Comparison of ENCODE assay signal across 21 cellular contexts in the genomic region with DNA sequence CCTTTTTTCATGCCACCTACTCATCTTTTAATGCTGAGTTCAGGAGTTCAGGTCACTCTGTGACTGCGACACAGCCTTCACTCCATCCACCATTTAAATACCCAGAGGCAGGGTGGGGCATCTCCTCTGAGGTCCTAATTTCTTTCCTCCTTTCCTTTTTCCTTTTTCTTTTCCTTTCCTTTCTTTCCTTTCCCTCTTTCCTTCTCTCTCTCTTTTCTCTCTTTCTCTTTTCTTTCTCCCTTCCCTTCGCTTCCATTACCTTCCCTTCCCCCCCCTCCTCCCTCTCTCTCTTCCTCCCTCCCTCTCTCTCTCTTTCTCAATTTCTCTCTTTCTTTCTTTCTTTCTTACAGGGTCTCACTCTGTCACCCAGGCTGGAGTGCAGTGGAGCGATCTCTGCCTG.
DNase-seq lines count a peak whose midpoint lies in the region; ATAC-seq, FAIRE-seq and TF ChIP-seq lines count a peak whose summit lies in the region.
"Had no signal": no experiment of that assay in that cellular context is flagged by ENCODE, and none has a peak within 500 bp of the region (broad histone marks: within the 10 kb centered on the region; RNA-seq: fewer than 3 reads in every experiment).

No MANE protein-coding gene starts in this region.

- H3K79me1 ChIP-seq in IMR-90 (ENCODE audit: low read depth in 1 of 2, low read length in 2 of 2), result peaks cover 0 to 14% of the 10 kb centered on the region in 2 experiments; a peak in 3 of 4 replicates

- no peaks in the 10 kb centered on the region for H3K36me3 ChIP-seq in IMR-90 (ENCODE audit: control insufficient read depth, insufficient read depth, low read length)
- H3K36me3 ChIP-seq in endothelial cell of umbilical vein (ENCODE audit: control insufficient read depth in 2 of 2, extremely low read depth in 1 of 2, insufficient read depth in 2 of 2, low read length in 2 of 2), result no peaks in the 10 kb centered on the region

- BruUV-seq in IMR-90 (replicated peaks; lab: Mats Ljungman, UMichigan) (no TSS peak), endothelial cell of umbilical vein (replicated peaks; lab: Mats Ljungman, UMichigan) (no TSS peak)

- DNase-seq in IMR-90 (no peak), endothelial cell of umbilical vein (ENCODE audit: low read depth, low spot score) (no peak), mesothelial cell of epicardium (ENCODE audit: low spot score in 2 of 2, unreplicated experiment in 2 of 2) (no peak), HK-2 (ENCODE audit: unreplicated experiment) (no peak), dedifferentiated amniotic fluid mesenchymal stem cell (ENCODE audit: extremely low spot score) (no peak), LoVo (ENCODE audit: low spot score) (no peak)
- DNase-seq: C1 segment of cervical spinal cord; CD4-positive, alpha-beta memory T cell; COR-L47; NCI-H1048; NCI-H1417 treated with DMSO at 0.1 percent for 48 hours; NCI-H1694 treated with DMSO at 0.1 percent for 48 hours; NCI-H2081; NCI-H226; NCI-H510A; NCI-H69 had no signal

- H3K27me3 ChIP-seq in IMR-90 (ENCODE audit: control insufficient read depth, insufficient read depth, low read length) (no peaks in the 10 kb centered on the region), endothelial cell of umbilical vein (ENCODE audit: control insufficient read depth in 2 of 2, insufficient read depth in 2 of 2, low read length in 2 of 2) (no peaks in the 10 kb centered on the region)

- TF ChIP-seq CTCF in IMR-90 (conservative IDR thresholded peaks at IDR 0.05; ENCODE audit: low read depth, low read length), result no peak
- no peak for TF ChIP-seq CTCF in endothelial cell of umbilical vein (IDR thresholded peaks at IDR 0.05; ENCODE audit: extremely low read depth in 1 of 2, insufficient read depth in 1 of 2, low read depth in 1 of 2, low read length in 2 of 2)
- TF ChIP-seq CTCF in mesothelial cell of epicardium (IDR thresholded peaks at IDR 0.05; ENCODE audit: unreplicated experiment), result no peak

- peak overlapping the region; percentile 6 to 88; a peak in 3 of 4 replicates for H4K8ac ChIP-seq in IMR-90 (ENCODE audit: low read depth in 2 of 2, low read length in 2 of 2)

- CTCF ChIA-PET in IMR-90 (lab: Yijun Ruan, JAX), result no interaction called here
- CTCF ChIA-PET in endothelial cell of umbilical vein (lab: Charles Lee), result interaction anchor here (1.6 kb wide), 1 partner anchor 23 kb away, joined by 3 read pairs; no protein-coding TSS in a partner anchor

- H2BK15ac ChIP-seq in IMR-90 (ENCODE audit: low read depth, low read length), result peak overlapping the region; percentile 96; the same call in 2 of the 3 replicates

- 80 to 100% methylated on average over 1 to 2 of the region's 3 CpGs for WGBS in IMR-90 (ENCODE audit: extremely low coverage in 2 of 2, insufficient read length in 1 of 2), 2 experiments

- H3K4me2 ChIP-seq in IMR-90 (ENCODE audit: low read depth, low read length) (no peak overlapping the region), endothelial cell of umbilical vein (ENCODE audit: insufficient read depth, low read length) (no peak overlapping the region)
- H3K4me2 ChIP-seq: KMS-11 had no signal

- peak overlapping the region; percentile 91 for H2BK120ac ChIP-seq in IMR-90 (ENCODE audit: low read depth, low read length)

- no peaks in the 10 kb centered on the region for H3K27me3 Mint-ChIP-seq in mesothelial cell of epicardium (ENCODE audit: low read depth)

- ATAC-seq in IMR-90 (ENCODE audit: low read depth), result no peak
- no peak for ATAC-seq in GM18868 (IDR thresholded peaks at IDR 0.05; ENCODE audit: unreplicated experiment)

- TF ChIP-seq POLR2A in IMR-90 (IDR thresholded peaks at IDR 0.05; ENCODE audit: low read depth, low read length) (no peak), endothelial cell of umbilical vein (IDR thresholded peaks at IDR 0.05; ENCODE audit: low read depth, low read length) (no peak)

- H3K9me1 ChIP-seq in IMR-90 (ENCODE audit: insufficient read depth, low read length) (peaks cover 12% of the 10 kb centered on the region), endothelial cell of umbilical vein (replicated peaks; ENCODE audit: control insufficient read depth, extremely low read depth, insufficient read depth, low read length) (no peaks in the 10 kb centered on the region)

- H3K4me1 ChIP-seq in IMR-90 (ENCODE audit: control insufficient read depth, insufficient read depth, low read length) (peaks cover 22% of the 10 kb centered on the region), endothelial cell of umbilical vein (ENCODE audit: control insufficient read depth, extremely low read depth, insufficient read depth, low read length) (peaks cover 27% of the 10 kb centered on the region)

- peak; percentile 26 for FAIRE-seq in endothelial cell of umbilical vein (lab: Jason Lieb, UNC)
- FAIRE-seq: G401.6, H54 had no signal

- H3K27ac ChIP-seq in IMR-90 (ENCODE audit: insufficient read depth, low read length) (no peak overlapping the region), endothelial cell of umbilical vein (ENCODE audit: insufficient read depth, low read depth, low read length) (no peak overlapping the region)
- H3K27ac ChIP-seq: KMS-11, RWPE1 had no signal

- H4K20me1 ChIP-seq in IMR-90 (ENCODE audit: insufficient read depth, low read length) (no peaks in the 10 kb centered on the region), endothelial cell of umbilical vein (replicated peaks; ENCODE audit: control insufficient read depth, extremely low read depth, insufficient read depth, low read length) (no peaks in the 10 kb centered on the region)

- H3K18ac ChIP-seq in IMR-90 (ENCODE audit: low read depth, low read length), result peak overlapping the region; percentile 19

- H3K79me2 ChIP-seq in endothelial cell of umbilical vein (ENCODE audit: control insufficient read depth, insufficient read depth, low read length), result no peaks in the 10 kb centered on the region

- H3K4me3 ChIP-seq in IMR-90 (ENCODE audit: insufficient read depth, low read depth, low read length) (no peak overlapping the region), endothelial cell of umbilical vein (replicated peaks in 1 of 3; ENCODE audit: insufficient read depth in 1 of 3, low read depth in 1 of 3, low read length in 3 of 3) (no peak overlapping the region)

- H2BK20ac ChIP-seq in IMR-90 (ENCODE audit: low read depth, low read length), result peak overlapping the region; percentile 91

- no peak overlapping the region for H3K56ac ChIP-seq in IMR-90 (ENCODE audit: extremely low read depth, insufficient read depth, low read length)

- peak overlapping the region; percentile 53 for H3K27ac Mint-ChIP-seq in mesothelial cell of epicardium
- H3K27ac Mint-ChIP-seq: CD4-positive, alpha-beta memory T cell had no signal

- no peaks in the 10 kb centered on the region for H3K36me3 Mint-ChIP-seq in mesothelial cell of epicardium
- H3K36me3 Mint-ChIP-seq: CD4-positive, alpha-beta memory T cell had no signal

- H2AFZ ChIP-seq in IMR-90 (replicated peaks; ENCODE audit: low read length, poor library complexity), result peak overlapping the region; percentile 73
- H2AFZ ChIP-seq in endothelial cell of umbilical vein (ENCODE audit: low read depth, low read length), result peak overlapping the region; percentile 4

- in situ Hi-C loops in IMR-90 (cut with MboI; ENCODE audit: low sequenced_read_pairs), result no loop called here

- H3K9me3 ChIP-seq in IMR-90 (ENCODE audit: control insufficient read depth, insufficient read depth, low read length) (no peaks in the 10 kb centered on the region), endothelial cell of umbilical vein (replicated peaks; ENCODE audit: control insufficient read depth, insufficient read depth, low read length) (no peaks in the 10 kb centered on the region)

- no peak for TF ChIP-seq RAD21 in IMR-90 (IDR thresholded peaks at IDR 0.05; ENCODE audit: low read length)

- POLR2A ChIA-PET in IMR-90 (lab: Charles Lee; ENCODE audit: unreplicated experiment) (no interaction called here), endothelial cell of umbilical vein (lab: Charles Lee) (no interaction called here)

- H3K9ac ChIP-seq in IMR-90 (ENCODE audit: low read depth, low read length) (no peak overlapping the region), endothelial cell of umbilical vein (replicated peaks; ENCODE audit: extremely low read depth, insufficient read depth, low read length) (no peak overlapping the region)
- H3K9ac ChIP-seq: KMS-11 had no signal

- peak overlapping the region; percentile 94 for H3K14ac ChIP-seq in IMR-90 (replicated peaks; ENCODE audit: low read depth, low read length)

- peak overlapping the region; percentile 87 for H4K91ac ChIP-seq in IMR-90 (ENCODE audit: insufficient read depth, low read depth, low read length)

- peak overlapping the region; percentile 70 for H4K5ac ChIP-seq in IMR-90 (ENCODE audit: low read depth, low read length)

- no peak overlapping the region for H2AK9ac ChIP-seq in IMR-90 (replicated peaks; ENCODE audit: low read depth, low read length, poor library complexity)

- peaks cover 8% of the 10 kb centered on the region for H3K9me3 Mint-ChIP-seq in mesothelial cell of epicardium
- H3K9me3 Mint-ChIP-seq: CD4-positive, alpha-beta memory T cell had no signal

- H3K4me3 Mint-ChIP-seq in mesothelial cell of epicardium, result no peak overlapping the region
- H3K4me3 Mint-ChIP-seq: CD4-positive, alpha-beta memory T cell had no signal

- H2BK5ac ChIP-seq in IMR-90 (ENCODE audit: low read depth, low read length, poor library complexity, severe bottlenecking), result peak overlapping the region; percentile 18

- peaks cover 20% of the 10 kb centered on the region for H3K4me1 Mint-ChIP-seq in mesothelial cell of epicardium
- H3K4me1 Mint-ChIP-seq: CD4-positive, alpha-beta memory T cell had no signal

- H3K23ac ChIP-seq in IMR-90 (ENCODE audit: low read depth, low read length), result peak overlapping the region; percentile 80; the same call in 1 of the 2 replicates

- dilution Hi-C loops in IMR-90 (cut with HindIII; ENCODE audit: low sequenced_read_pairs, unreplicated experiment) (no loop called here), endothelial cell of umbilical vein (cut with MboI; ENCODE audit: extremely low pct_ligation_motif_present, low sequenced_read_pairs) (no loop called here)

- H3K4ac ChIP-seq in IMR-90 (ENCODE audit: low read depth, low read length), result peak overlapping the region; percentile 95

- H2AK5ac ChIP-seq in IMR-90 (ENCODE audit: low read depth, low read length), result peak overlapping the region; percentile 97

- intact Hi-C loops in IMR-90 (cut with micrococcal nuclease), result no loop called here
- intact Hi-C loops in endothelial cell of umbilical vein (cut with micrococcal nuclease), result loop anchor here (5.0 kb wide), 1 partner anchor 547 kb away; no protein-coding TSS in a partner anchor

TF ChIP-seq in IMR-90, 13 proteins besides CTCF, POLR2A, EP300 and RAD21 (continues in another document):
- TF ChIP-seq FOS (IDR thresholded peaks at IDR 0.05; ENCODE audit: low read depth, low read length) (no peak), NFE2L2 (IDR thresholded peaks at IDR 0.05; ENCODE audit: low read depth, low read length) (no peak), RCOR1 (IDR thresholded peaks at IDR 0.05; ENCODE audit: insufficient replicate concordance, low read length) (no peak), CHD1 (IDR thresholded peaks at IDR 0.05; ENCODE audit: low read depth, low read length) (no peak)

TF ChIP-seq in endothelial cell of umbilical vein, 7 proteins besides CTCF, POLR2A, EP300 and RAD21 (continues in another document):
- TF ChIP-seq EZH2 (IDR thresholded peaks at IDR 0.05; ENCODE audit: borderline replicate concordance, low read depth, low read length, severe bottlenecking) (no peak), GATA2 (IDR thresholded peaks at IDR 0.05; ENCODE audit: insufficient read depth, insufficient read length, low read depth, low read length) (no peak)
